1 cellular context compared by ENCODE assay signal in the genomic region with DNA sequence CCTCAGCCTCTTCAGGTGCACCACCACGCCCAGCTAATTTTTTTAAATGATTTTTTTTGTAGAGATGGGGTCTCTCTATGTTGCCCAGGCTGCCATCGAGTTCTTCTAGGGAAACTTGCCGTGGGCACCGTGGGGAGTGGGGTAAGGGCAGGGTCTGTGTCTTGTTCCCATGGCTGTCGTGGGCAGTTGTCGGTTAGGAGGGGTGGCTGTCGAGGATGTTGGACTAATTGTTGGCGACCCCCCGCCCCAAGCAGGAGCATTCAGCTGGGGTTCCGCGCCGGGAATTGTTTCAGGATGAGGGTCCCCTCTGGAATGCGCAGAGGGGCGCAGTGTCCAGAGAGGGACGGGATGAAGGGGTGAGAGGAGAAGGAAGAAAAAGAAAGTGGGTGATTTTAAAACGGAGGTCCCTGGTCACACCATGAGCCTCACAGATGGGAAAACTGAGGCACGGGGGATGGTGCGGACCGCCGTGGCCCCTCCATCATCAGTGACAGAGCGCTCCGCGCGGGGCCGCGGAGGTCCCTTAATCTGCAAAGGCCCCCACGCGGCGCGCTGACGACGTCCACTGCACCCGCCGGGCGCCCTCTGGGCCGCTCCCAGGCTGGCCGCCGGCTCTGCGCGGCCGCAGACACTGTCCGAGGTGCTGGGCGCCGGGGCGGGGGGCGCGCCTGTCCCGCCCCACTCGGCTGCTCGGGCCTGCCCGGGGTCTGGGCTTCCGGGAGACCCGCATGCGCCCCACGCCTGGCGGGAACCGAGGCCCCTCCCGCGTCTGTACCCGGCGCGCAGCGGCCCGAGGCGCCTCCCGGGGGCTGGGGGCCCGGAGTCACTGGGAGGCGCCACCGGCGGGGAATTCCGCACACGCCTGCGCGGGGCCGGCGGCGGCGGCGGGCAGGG.
TF ChIP-seq lines count a peak whose summit lies in the region.

No MANE protein-coding gene starts in this region.

TF ChIP-seq in K562, 482 proteins besides CTCF, POLR2A, EP300 and RAD21 (continued from another document and continues in another):
- TF ChIP-seq ZHX1 (conservative IDR thresholded peaks at IDR 0.05; ENCODE audit: low read length) (no peak), PHF21A (IDR thresholded peaks at IDR 0.05; ENCODE audit: borderline replicate concordance, low read depth) (no peak), TFAM (CRISPR knock-in tag; conservative IDR thresholded peaks at IDR 0.05) (no peak), ATF2 (CRISPR knock-in tag; IDR thresholded peaks at IDR 0.05) (no peak), ZNF146 (CRISPR knock-in tag; IDR thresholded peaks at IDR 0.05; ENCODE audit: unreplicated experiment) (no peak), TSC22D4 (tag; IDR thresholded peaks at IDR 0.05) (no peak), MYBL2 (IDR thresholded peaks at IDR 0.05; ENCODE audit: low read depth) (no peak), MYBL2 (CRISPR knock-in tag; IDR thresholded peaks at IDR 0.05; ENCODE audit: borderline replicate concordance) (no peak), SRSF7 (optimal IDR thresholded peaks at IDR 0.05; ENCODE audit: low read depth, low read length) (no peak), EWSR1 (IDR thresholded peaks at IDR 0.05; ENCODE audit: borderline replicate concordance, low read depth, partially characterized antibody) (no peak), MTF1 (CRISPR knock-in tag; IDR thresholded peaks at IDR 0.05; ENCODE audit: borderline replicate concordance) (no peak), KDM1A (IDR thresholded peaks at IDR 0.05) (no peak), MECOM (CRISPR knock-in tag; IDR thresholded peaks at IDR 0.05) (no peak), ZNF431 (CRISPR knock-in tag; IDR thresholded peaks at IDR 0.05) (no peak), NFRKB (IDR thresholded peaks at IDR 0.05; ENCODE audit: low read depth) (0 out of 2 replicates have a peak, but pooled peaks have one; percentile 70), ESRRB (CRISPR knock-in tag; IDR thresholded peaks at IDR 0.05; ENCODE audit: borderline replicate concordance) (no peak), RUNX1 (IDR thresholded peaks at IDR 0.05; ENCODE audit: low read depth) (no peak), XRCC5 (IDR thresholded peaks at IDR 0.05; ENCODE audit: low read depth, low read length) (no peak), HSF4 (CRISPR knock-in tag; IDR thresholded peaks at IDR 0.05; ENCODE audit: borderline replicate concordance) (no peak), HMG20A (CRISPR knock-in tag; conservative IDR thresholded peaks at IDR 0.05) (no peak), ZC3H8 (IDR thresholded peaks at IDR 0.05) (no peak), DDX20 (tag; IDR thresholded peaks at IDR 0.05; ENCODE audit: low read depth) (no peak), MTA1 (IDR thresholded peaks at IDR 0.05; ENCODE audit: borderline replicate concordance) (no peak), TRIM24 (IDR thresholded peaks at IDR 0.05) (no peak), NFIC (IDR thresholded peaks at IDR 0.05) (no peak), ARID2 (IDR thresholded peaks at IDR 0.05) (no peak), TAF7 (tag; IDR thresholded peaks at IDR 0.05) (no peak), RFX7 (CRISPR knock-in tag; IDR thresholded peaks at IDR 0.05) (no peak), NR2C2 (CRISPR knock-in tag; IDR thresholded peaks at IDR 0.05) (no peak), NR2C2 (tag; IDR thresholded peaks at IDR 0.05) (no peak), NELFE (IDR thresholded peaks at IDR 0.05; ENCODE audit: insufficient read depth, insufficient read length) (no peak), RNF2 (IDR thresholded peaks at IDR 0.05) (no peak), SOX6 (IDR thresholded peaks at IDR 0.05) (no peak), CSDE1 (IDR thresholded peaks at IDR 0.05) (no peak), FUS (optimal IDR thresholded peaks at IDR 0.05; ENCODE audit: low read depth, low read length) (no peak), SMARCB1 (IDR thresholded peaks at IDR 0.05; ENCODE audit: insufficient read length, low read depth) (no peak), WHSC1 (IDR thresholded peaks at IDR 0.05; ENCODE audit: low read length) (no peak), SIN3A (IDR thresholded peaks at IDR 0.05; ENCODE audit: borderline replicate concordance in 2 of 2, control insufficient read depth in 1 of 2, low read depth in 2 of 2, low read length in 2 of 2) (peak in 1 of 2 experiments; percentile 91; a peak in 3 of 4 replicates), STAG1 (CRISPR knock-in tag; IDR thresholded peaks at IDR 0.05; ENCODE audit: borderline replicate concordance) (no peak), ZNF124 (CRISPR knock-in tag; IDR thresholded peaks at IDR 0.05) (no peak), ZBTB34 (CRISPR knock-in tag; IDR thresholded peaks at IDR 0.05) (no peak)
- TF ChIP-seq, protein P1, sequence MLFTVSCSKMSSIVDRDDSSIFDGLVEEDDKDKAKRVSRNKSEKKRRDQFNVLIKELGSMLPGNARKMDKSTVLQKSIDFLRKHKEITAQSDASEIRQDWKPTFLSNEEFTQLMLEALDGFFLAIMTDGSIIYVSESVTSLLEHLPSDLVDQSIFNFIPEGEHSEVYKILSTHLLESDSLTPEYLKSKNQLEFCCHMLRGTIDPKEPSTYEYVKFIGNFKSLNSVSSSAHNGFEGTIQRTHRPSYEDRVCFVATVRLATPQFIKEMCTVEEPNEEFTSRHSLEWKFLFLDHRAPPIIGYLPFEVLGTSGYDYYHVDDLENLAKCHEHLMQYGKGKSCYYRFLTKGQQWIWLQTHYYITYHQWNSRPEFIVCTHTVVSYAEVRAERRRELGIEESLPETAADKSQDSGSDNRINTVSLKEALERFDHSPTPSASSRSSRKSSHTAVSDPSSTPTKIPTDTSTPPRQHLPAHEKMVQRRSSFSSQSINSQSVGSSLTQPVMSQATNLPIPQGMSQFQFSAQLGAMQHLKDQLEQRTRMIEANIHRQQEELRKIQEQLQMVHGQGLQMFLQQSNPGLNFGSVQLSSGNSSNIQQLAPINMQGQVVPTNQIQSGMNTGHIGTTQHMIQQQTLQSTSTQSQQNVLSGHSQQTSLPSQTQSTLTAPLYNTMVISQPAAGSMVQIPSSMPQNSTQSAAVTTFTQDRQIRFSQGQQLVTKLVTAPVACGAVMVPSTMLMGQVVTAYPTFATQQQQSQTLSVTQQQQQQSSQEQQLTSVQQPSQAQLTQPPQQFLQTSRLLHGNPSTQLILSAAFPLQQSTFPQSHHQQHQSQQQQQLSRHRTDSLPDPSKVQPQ (CRISPR knock-in tag; IDR thresholded peaks at IDR 0.05; ENCODE audit: borderline replicate concordance): no peak
- TF ChIP-seq, protein P2, sequence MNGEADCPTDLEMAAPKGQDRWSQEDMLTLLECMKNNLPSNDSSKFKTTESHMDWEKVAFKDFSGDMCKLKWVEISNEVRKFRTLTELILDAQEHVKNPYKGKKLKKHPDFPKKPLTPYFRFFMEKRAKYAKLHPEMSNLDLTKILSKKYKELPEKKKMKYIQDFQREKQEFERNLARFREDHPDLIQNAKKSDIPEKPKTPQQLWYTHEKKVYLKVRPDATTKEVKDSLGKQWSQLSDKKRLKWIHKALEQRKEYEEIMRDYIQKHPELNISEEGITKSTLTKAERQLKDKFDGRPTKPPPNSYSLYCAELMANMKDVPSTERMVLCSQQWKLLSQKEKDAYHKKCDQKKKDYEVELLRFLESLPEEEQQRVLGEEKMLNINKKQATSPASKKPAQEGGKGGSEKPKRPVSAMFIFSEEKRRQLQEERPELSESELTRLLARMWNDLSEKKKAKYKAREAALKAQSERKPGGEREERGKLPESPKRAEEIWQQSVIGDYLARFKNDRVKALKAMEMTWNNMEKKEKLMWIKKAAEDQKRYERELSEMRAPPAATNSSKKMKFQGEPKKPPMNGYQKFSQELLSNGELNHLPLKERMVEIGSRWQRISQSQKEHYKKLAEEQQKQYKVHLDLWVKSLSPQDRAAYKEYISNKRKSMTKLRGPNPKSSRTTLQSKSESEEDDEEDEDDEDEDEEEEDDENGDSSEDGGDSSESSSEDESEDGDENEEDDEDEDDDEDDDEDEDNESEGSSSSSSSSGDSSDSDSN (IDR thresholded peaks at IDR 0.05; ENCODE audit: borderline replicate concordance in 1 of 2, low read depth in 2 of 2, low read length in 2 of 2): peak in 1 of 2 experiments; percentile 65; a peak in 1 of 4 replicates
- TF ChIP-seq, protein P3, sequence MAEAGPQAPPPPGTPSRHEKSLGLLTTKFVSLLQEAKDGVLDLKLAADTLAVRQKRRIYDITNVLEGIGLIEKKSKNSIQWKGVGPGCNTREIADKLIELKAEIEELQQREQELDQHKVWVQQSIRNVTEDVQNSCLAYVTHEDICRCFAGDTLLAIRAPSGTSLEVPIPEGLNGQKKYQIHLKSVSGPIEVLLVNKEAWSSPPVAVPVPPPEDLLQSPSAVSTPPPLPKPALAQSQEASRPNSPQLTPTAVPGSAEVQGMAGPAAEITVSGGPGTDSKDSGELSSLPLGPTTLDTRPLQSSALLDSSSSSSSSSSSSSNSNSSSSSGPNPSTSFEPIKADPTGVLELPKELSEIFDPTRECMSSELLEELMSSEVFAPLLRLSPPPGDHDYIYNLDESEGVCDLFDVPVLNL (CRISPR knock-in tag; IDR thresholded peaks at IDR 0.05; ENCODE audit: low read depth): no peak
- TF ChIP-seq, protein P4, sequence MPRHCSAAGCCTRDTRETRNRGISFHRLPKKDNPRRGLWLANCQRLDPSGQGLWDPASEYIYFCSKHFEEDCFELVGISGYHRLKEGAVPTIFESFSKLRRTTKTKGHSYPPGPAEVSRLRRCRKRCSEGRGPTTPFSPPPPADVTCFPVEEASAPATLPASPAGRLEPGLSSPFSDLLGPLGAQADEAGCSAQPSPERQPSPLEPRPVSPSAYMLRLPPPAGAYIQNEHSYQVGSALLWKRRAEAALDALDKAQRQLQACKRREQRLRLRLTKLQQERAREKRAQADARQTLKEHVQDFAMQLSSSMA (CRISPR knock-in tag; IDR thresholded peaks at IDR 0.05): no peak
- TF ChIP-seq, protein P5, sequence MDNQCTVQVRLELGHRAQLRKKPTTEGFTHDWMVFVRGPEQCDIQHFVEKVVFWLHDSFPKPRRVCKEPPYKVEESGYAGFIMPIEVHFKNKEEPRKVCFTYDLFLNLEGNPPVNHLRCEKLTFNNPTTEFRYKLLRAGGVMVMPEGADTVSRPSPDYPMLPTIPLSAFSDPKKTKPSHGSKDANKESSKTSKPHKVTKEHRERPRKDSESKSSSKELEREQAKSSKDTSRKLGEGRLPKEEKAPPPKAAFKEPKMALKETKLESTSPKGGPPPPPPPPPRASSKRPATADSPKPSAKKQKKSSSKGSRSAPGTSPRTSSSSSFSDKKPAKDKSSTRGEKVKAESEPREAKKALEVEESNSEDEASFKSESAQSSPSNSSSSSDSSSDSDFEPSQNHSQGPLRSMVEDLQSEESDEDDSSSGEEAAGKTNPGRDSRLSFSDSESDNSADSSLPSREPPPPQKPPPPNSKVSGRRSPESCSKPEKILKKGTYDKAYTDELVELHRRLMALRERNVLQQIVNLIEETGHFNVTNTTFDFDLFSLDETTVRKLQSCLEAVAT (IDR thresholded peaks at IDR 0.05): no peak
- TF ChIP-seq, protein P6, sequence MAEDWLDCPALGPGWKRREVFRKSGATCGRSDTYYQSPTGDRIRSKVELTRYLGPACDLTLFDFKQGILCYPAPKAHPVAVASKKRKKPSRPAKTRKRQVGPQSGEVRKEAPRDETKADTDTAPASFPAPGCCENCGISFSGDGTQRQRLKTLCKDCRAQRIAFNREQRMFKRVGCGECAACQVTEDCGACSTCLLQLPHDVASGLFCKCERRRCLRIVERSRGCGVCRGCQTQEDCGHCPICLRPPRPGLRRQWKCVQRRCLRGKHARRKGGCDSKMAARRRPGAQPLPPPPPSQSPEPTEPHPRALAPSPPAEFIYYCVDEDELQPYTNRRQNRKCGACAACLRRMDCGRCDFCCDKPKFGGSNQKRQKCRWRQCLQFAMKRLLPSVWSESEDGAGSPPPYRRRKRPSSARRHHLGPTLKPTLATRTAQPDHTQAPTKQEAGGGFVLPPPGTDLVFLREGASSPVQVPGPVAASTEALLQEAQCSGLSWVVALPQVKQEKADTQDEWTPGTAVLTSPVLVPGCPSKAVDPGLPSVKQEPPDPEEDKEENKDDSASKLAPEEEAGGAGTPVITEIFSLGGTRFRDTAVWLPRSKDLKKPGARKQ (CRISPR knock-in tag; IDR thresholded peaks at IDR 0.05): no peak
- TF ChIP-seq, protein P7, sequence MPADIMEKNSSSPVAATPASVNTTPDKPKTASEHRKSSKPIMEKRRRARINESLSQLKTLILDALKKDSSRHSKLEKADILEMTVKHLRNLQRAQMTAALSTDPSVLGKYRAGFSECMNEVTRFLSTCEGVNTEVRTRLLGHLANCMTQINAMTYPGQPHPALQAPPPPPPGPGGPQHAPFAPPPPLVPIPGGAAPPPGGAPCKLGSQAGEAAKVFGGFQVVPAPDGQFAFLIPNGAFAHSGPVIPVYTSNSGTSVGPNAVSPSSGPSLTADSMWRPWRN (IDR thresholded peaks at IDR 0.05; ENCODE audit: low read depth): no peak
